ENCODE assay signal across 1 cellular context in the genomic region with DNA sequence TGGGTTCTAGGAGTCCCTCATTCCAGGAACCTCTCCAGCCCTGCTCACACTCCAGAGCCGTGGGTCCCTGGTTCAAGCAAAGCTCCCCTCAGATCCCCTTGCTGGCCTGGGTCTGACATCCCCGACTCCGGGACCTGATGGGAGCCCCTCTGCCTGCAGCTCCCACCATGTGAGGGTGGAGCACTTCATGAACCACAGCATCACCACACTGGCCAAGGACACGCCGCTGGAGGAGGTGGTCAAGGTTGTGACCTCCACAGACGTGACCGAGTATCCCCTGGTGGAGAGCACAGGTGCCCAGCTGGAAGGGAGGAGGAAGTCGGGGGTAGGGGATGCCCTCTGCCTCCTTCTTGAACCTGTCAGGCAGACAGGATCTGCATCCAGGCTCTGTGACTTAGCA.
TF ChIP-seq lines count a peak whose summit lies in the region.

No MANE protein-coding gene starts in this region.

TF ChIP-seq in H1, 55 proteins besides CTCF, POLR2A, EP300 and RAD21:
- TF ChIP-seq CEBPB (IDR thresholded peaks at IDR 0.05; ENCODE audit: low read depth, low read length) (no peak), RBBP5 (IDR thresholded peaks at IDR 0.05; ENCODE audit: borderline replicate concordance, low read depth, low read length) (no peak), SP2 (IDR thresholded peaks at IDR 0.05; ENCODE audit: low read length) (no peak), NANOG (IDR thresholded peaks at IDR 0.05; ENCODE audit: insufficient read depth, low read depth, low read length, poor library complexity, severe bottlenecking) (no peak), BCL11A (IDR thresholded peaks at IDR 0.05; ENCODE audit: low read depth in 2 of 2, low read length in 2 of 2) (no peak), TBP (IDR thresholded peaks at IDR 0.05; ENCODE audit: low read depth, low read length) (no peak), JUN (IDR thresholded peaks at IDR 0.05; ENCODE audit: low read depth, low read length) (no peak), MAFK (IDR thresholded peaks at IDR 0.05; ENCODE audit: low read depth, low read length) (no peak), SAP30 (IDR thresholded peaks at IDR 0.05; ENCODE audit: insufficient read depth, insufficient replicate concordance, low read length) (no peak), KDM1A (IDR thresholded peaks at IDR 0.05; ENCODE audit: borderline replicate concordance, low read length) (no peak), SUZ12 (IDR thresholded peaks at IDR 0.05; ENCODE audit: low read length) (no peak), SP1 (IDR thresholded peaks at IDR 0.05; ENCODE audit: low read depth, low read length) (no peak), TAF1 (IDR thresholded peaks at IDR 0.05; ENCODE audit: low read depth, low read length) (no peak), CHD1 (IDR thresholded peaks at IDR 0.05; ENCODE audit: low read depth, low read length) (no peak), NRF1 (IDR thresholded peaks at IDR 0.05; ENCODE audit: low read depth, low read length) (no peak), SIX5 (IDR thresholded peaks at IDR 0.05; ENCODE audit: low read depth, low read length) (no peak)
- TF ChIP-seq, protein P1, sequence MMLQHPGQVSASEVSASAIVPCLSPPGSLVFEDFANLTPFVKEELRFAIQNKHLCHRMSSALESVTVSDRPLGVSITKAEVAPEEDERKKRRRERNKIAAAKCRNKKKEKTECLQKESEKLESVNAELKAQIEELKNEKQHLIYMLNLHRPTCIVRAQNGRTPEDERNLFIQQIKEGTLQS (IDR thresholded peaks at IDR 0.05; ENCODE audit: insufficient read depth, low read depth, low read length): no peak
- TF ChIP-seq, protein P2, sequence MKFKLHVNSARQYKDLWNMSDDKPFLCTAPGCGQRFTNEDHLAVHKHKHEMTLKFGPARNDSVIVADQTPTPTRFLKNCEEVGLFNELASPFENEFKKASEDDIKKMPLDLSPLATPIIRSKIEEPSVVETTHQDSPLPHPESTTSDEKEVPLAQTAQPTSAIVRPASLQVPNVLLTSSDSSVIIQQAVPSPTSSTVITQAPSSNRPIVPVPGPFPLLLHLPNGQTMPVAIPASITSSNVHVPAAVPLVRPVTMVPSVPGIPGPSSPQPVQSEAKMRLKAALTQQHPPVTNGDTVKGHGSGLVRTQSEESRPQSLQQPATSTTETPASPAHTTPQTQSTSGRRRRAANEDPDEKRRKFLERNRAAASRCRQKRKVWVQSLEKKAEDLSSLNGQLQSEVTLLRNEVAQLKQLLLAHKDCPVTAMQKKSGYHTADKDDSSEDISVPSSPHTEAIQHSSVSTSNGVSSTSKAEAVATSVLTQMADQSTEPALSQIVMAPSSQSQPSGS (IDR thresholded peaks at IDR 0.05; ENCODE audit: low read length): no peak
- TF ChIP-seq, protein P3, sequence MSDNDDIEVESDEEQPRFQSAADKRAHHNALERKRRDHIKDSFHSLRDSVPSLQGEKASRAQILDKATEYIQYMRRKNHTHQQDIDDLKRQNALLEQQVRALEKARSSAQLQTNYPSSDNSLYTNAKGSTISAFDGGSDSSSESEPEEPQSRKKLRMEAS (IDR thresholded peaks at IDR 0.05): no peak
- TF ChIP-seq, protein P4, sequence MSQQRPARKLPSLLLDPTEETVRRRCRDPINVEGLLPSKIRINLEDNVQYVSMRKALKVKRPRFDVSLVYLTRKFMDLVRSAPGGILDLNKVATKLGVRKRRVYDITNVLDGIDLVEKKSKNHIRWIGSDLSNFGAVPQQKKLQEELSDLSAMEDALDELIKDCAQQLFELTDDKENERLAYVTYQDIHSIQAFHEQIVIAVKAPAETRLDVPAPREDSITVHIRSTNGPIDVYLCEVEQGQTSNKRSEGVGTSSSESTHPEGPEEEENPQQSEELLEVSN (IDR thresholded peaks at IDR 0.05): no peak
